ENCODE assay signal across 26 cellular contexts in the genomic region with DNA sequence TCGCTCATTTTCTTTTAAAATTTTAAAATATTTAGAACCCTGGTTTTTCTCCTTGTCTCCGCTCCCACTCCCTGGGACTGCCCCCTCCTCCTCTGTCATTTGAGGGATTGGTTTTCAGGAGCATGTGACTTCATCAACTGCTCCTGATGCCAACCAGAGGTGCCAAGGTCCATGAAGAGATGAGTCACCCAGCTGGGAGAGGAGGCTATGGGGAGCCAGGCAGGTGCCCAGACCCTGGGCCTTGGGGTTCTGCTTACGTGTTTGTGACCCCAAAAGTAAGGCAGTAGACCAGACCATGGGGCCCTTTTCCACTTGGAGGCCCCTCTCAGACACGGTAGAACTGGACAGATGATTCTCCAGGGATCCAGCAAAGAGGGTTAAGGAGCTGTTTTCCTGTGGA.
"Had no signal": no experiment of that assay in that cellular context is flagged by ENCODE, and none has a peak within 500 bp of the region (broad histone marks: within the 10 kb centered on the region; RNA-seq: fewer than 3 reads in every experiment).

No MANE protein-coding gene starts in this region.

- H3K9me3 ChIP-seq: gastrocnemius medialis, heart left ventricle, mucosa of descending colon, ovary, psoas muscle, sigmoid colon, spleen, thoracic aorta, tibial nerve, upper lobe of right lung, uterus had no signal

- H3K27ac ChIP-seq: gastrocnemius medialis, heart left ventricle, hepatocyte, ovary, psoas muscle, sigmoid colon, spleen, thoracic aorta, tibial nerve, upper lobe of right lung, uterus had no signal

- H3K79me2 ChIP-seq: hepatocyte had no signal

- H3K4me3 ChIP-seq: gastrocnemius medialis, heart left ventricle, hepatocyte, lung, mucosa of descending colon, ovary, psoas muscle, sigmoid colon, spleen, thoracic aorta, tibial nerve, upper lobe of right lung, uterus had no signal

- FAIRE-seq: endometrium, kidney had no signal

- H3K4me1 ChIP-seq: gastrocnemius medialis, psoas muscle, sigmoid colon, spleen, tibial nerve, upper lobe of right lung, uterus had no signal

- DNase-seq: cortex of kidney; effector memory CD8-positive, alpha-beta T cell; erythroblast; gastrocnemius medialis; heart left ventricle; kidney; mesenchymal stem cell; mucosa of descending colon; naive B cell; ovary; posterior cingulate gyrus; psoas muscle; right cardiac atrium; sigmoid colon; spleen; stimulated activated CD4-positive, alpha-beta T cell treated with anti-CD3 and anti-CD28 coated beads, Interleukin-4, amount 100 ng/mL, for 4 hours; stimulated activated naive B cell treated with anti-CD40 and anti-IgM and Interleukin-4, amounts not matched to agents 10 μg/mL and 1 μg/mL and 100 μg/mL, for 72 hours; upper lobe of right lung; uterus had no signal

- ATAC-seq: effector memory CD8-positive, alpha-beta T cell; gastrocnemius medialis; heart left ventricle; left lobe of liver; mucosa of descending colon; natural killer cell treated with Interleukin-12 subunit alpha and Interleukin-12 subunit beta and Interleukin-15 and Interleukin-18, amount 100 ng/mL, for 72 hours; psoas muscle; right cardiac atrium; stimulated activated naive B cell treated with anti-CD40 and anti-IgM and Interleukin-4, amounts not matched to agents 10 μg/mL and 1 μg/mL and 100 μg/mL, for 72 hours; upper lobe of right lung had no signal

- H3K4me2 ChIP-seq: hepatocyte had no signal

- H3K27me3 ChIP-seq: gastrocnemius medialis, heart left ventricle, ovary, sigmoid colon, tibial nerve, upper lobe of right lung, uterus had no signal

- H2AFZ ChIP-seq: hepatocyte had no signal

- H3K36me3 ChIP-seq: gastrocnemius medialis, heart left ventricle, ovary, sigmoid colon, spleen, thoracic aorta, tibial nerve, upper lobe of right lung, uterus had no signal
